11 cellular contexts compared by ENCODE assay signal in genomic region chr3:82329300-82329699, GRCh38.
DNase-seq lines count a peak whose midpoint lies in the region; ATAC-seq and TF ChIP-seq lines count a peak whose summit lies in the region.
"Had no signal": no experiment of that assay in that cellular context is flagged by ENCODE, and none has a peak within 500 bp of the region (broad histone marks: within the 10 kb centered on the region; RNA-seq: fewer than 3 reads in every experiment).

No MANE protein-coding gene starts in this region.

- H3K9me3 Mint-ChIP-seq in brain (peaks cover 0 to under 1% (median 0%) of the 10 kb centered on the region in 5 experiments), neural crest cell (no peaks in the 10 kb centered on the region)

- H3K27me3 Mint-ChIP-seq in brain = no peaks in the 10 kb centered on the region
- no peaks in the 10 kb centered on the region for H3K27me3 Mint-ChIP-seq in neural crest cell (ENCODE audit: low read depth)

- peak; percentile 26 for DNase-seq in ELR (ENCODE audit: low read depth)
- no peak for DNase-seq in neural crest cell (ENCODE audit: low read depth, low spot score)
- no peak for DNase-seq in NOMO-1 (lab: John Stamatoyannopoulos, UW; ENCODE audit: unreplicated experiment in 2 of 2)
- DNase-seq: hippocampal formation, midbrain, NCI-H1694 treated with DMSO at 0.1 percent for 48 hours, sigmoid colon had no signal

- H3K36me3 Mint-ChIP-seq in brain (no peaks in the 10 kb centered on the region), neural crest cell (ENCODE audit: low read depth) (no peaks in the 10 kb centered on the region)

- TF ChIP-seq RAD21 in Ishikawa (IDR thresholded peaks at IDR 0.05; ENCODE audit: low read depth) = peak; percentile 6; the same call in 1 of the 2 replicates

- H3K27ac Mint-ChIP-seq in brain = no peak overlapping the region
- H3K27ac Mint-ChIP-seq in neural crest cell (ENCODE audit: unreplicated experiment) = no peak overlapping the region

- TF ChIP-seq EP300 in Ishikawa (IDR thresholded peaks at IDR 0.05; ENCODE audit: borderline replicate concordance) = no peak

- ATAC-seq in HG02938 (IDR thresholded peaks at IDR 0.05; ENCODE audit: unreplicated experiment) (no peak), GM21367 (IDR thresholded peaks at IDR 0.05; ENCODE audit: unreplicated experiment) (no peak)

- H3K4me3 Mint-ChIP-seq in brain (no peak overlapping the region), neural crest cell (no peak overlapping the region)

- TF ChIP-seq CTCF in brain (conservative IDR thresholded peaks at IDR 0.05) (peak; percentile 15 to 64), neural crest cell (conservative IDR thresholded peaks at IDR 0.05) (peak; percentile 63)

- no peaks in the 10 kb centered on the region for H3K4me1 Mint-ChIP-seq in brain
- peaks cover 7% of the 10 kb centered on the region for H3K4me1 Mint-ChIP-seq in neural crest cell

TF ChIP-seq in Ishikawa, 13 proteins besides CTCF, POLR2A, EP300 and RAD21:
- TF ChIP-seq USF1 (IDR thresholded peaks at IDR 0.05) (no peak), FOXM1 (IDR thresholded peaks at IDR 0.05; ENCODE audit: borderline replicate concordance, low read depth) (no peak), CREB1 (IDR thresholded peaks at IDR 0.05; ENCODE audit: low read depth) (no peak), CEBPB (IDR thresholded peaks at IDR 0.05) (no peak), TAF1 (IDR thresholded peaks at IDR 0.05; ENCODE audit: low read depth) (no peak), REST (IDR thresholded peaks at IDR 0.05; ENCODE audit: low read depth) (no peak), ZBTB7A (IDR thresholded peaks at IDR 0.05; ENCODE audit: low read depth) (no peak), YY1 (IDR thresholded peaks at IDR 0.05; ENCODE audit: low read depth) (no peak), EGR1 (IDR thresholded peaks at IDR 0.05) (no peak), NFIC (IDR thresholded peaks at IDR 0.05) (no peak), MAX (IDR thresholded peaks at IDR 0.05) (no peak), TCF12 (IDR thresholded peaks at IDR 0.05; ENCODE audit: low read depth) (no peak), TEAD4 (IDR thresholded peaks at IDR 0.05) (no peak)
